13 cellular contexts compared by ENCODE assay signal in genomic region chr5:81192351-81192750, GRCh38. TPM values are rescaled to one million over a fixed set of nuclear protein-coding genes. Genes with fewer than 3 reads are reported as not detected.
"Had no signal": no experiment of that assay in that cellular context is flagged by ENCODE, and none has a peak within 500 bp of the region (broad histone marks: within the 10 kb centered on the region; RNA-seq: fewer than 3 reads in every experiment).

No MANE protein-coding gene starts in this region.

- H3K4me3 Mint-ChIP-seq: activated naive CD4-positive, alpha-beta T cell treated with anti-CD3 and anti-CD28 coated beads, Interleukin-2, amount 50 U/mL, for 24 hours; immature natural killer cell; nephron had no signal

- H3K9me3 ChIP-seq: breast epithelium had no signal

- H3K36me3 ChIP-seq: breast epithelium had no signal

- H3K9me3 Mint-ChIP-seq: activated naive CD4-positive, alpha-beta T cell treated with anti-CD3 and anti-CD28 coated beads, Interleukin-2, amount 50 U/mL, for 24 hours; immature natural killer cell; nephron had no signal

- DNase-seq: activated CD4-positive, alpha-beta T cell treated with anti-CD3 and anti-CD28 coated beads, Interleukin-2, amount 50 U/mL, for 1 hour; activated effector memory CD4-positive, alpha-beta T cell treated with Interleukin-2 at 50 U/mL for 16 hours; activated T-cell treated with anti-CD3 and anti-CD28 coated beads, Interleukin-2, amount 50 U/mL, for 1 hour; dermis blood vessel endothelial cell; immature natural killer cell; stimulated activated CD4-positive, alpha-beta T cell treated with anti-CD3 and anti-CD28 coated beads, Interleukin-4, amount 100 ng/mL, for 1 hour; stimulated activated CD8-positive, alpha-beta memory T cell treated with anti-CD3 and anti-CD28 coated beads, Interleukin-4, amount 100 ng/mL, for 48 hours; stimulated activated naive CD8-positive, alpha-beta T cell treated with anti-CD3 and anti-CD28 coated beads, Interleukin-15, Interleukin-2, amounts not matched to agents 100 U/mL and 50 U/mL, for 24 hours had no signal

- H3K27me3 Mint-ChIP-seq: activated naive CD4-positive, alpha-beta T cell treated with anti-CD3 and anti-CD28 coated beads, Interleukin-2, amount 50 U/mL, for 24 hours had no signal

- H3K27ac ChIP-seq: breast epithelium had no signal

- H3K27ac Mint-ChIP-seq: immature natural killer cell had no signal

- H3K4me3 ChIP-seq: breast epithelium, lung had no signal

- H3K4me1 ChIP-seq: breast epithelium had no signal

- H3K27me3 ChIP-seq: breast epithelium had no signal

- ATAC-seq: stimulated activated naive CD8-positive, alpha-beta T cell treated with anti-CD3 and anti-CD28 coated beads, Interleukin-15, Interleukin-2, amounts not matched to agents 100 U/mL and 50 U/mL, for 24 hours had no signal

RNA-seq across cellular contexts. Expression of gene CKMT2, which starts 40.8 kb away (rescaled TPM):
- total RNA-seq: glomerular endothelial cell had no signal
